In genomic region chrX:151416521-151417048, GRCh38 we compare ENCODE assay signal across 19 cellular contexts. TPM values are rescaled to one million over a fixed set of nuclear protein-coding genes. Genes with fewer than 3 reads are reported as not detected.
DNase-seq lines count a peak whose midpoint lies in the region; ATAC-seq and TF ChIP-seq lines count a peak whose summit lies in the region.
"Had no signal": no experiment of that assay in that cellular context is flagged by ENCODE, and none has a peak within 500 bp of the region (broad histone marks: within the 10 kb centered on the region; RNA-seq: fewer than 3 reads in every experiment).

No MANE protein-coding gene starts in this region.

- no peak for DNase-seq in activated CD4-positive, alpha-beta T cell treated with anti-CD3 and anti-CD28 coated beads for 36 hours
- no peak for DNase-seq in activated CD4-positive, alpha-beta T cell treated with anti-CD3 and anti-CD28 coated beads for 48 hours
- DNase-seq in A172 (ENCODE audit: low spot score): peak; percentile 13
- DNase-seq in GM23338 (ENCODE audit: low spot score): peak; percentile 12
- no peak for DNase-seq in activated naive CD8-positive, alpha-beta T cell treated with anti-CD3 and anti-CD28 coated beads, Interleukin-2, amount 50 U/mL, for 24 hours
- DNase-seq in globus pallidus (ENCODE audit: low spot score): no peak
- DNase-seq in NCI-H1417 treated with DMSO at 0.1 percent for 48 hours (lab: John Stamatoyannopoulos, UW): no peak
- DNase-seq: ACHN; C1 segment of cervical spinal cord; DMS79 treated with DMSO at 0.1 percent for 48 hours; KBM-7; NCI-H1417; NCI-H187 treated with DMSO at 0.1 percent for 48 hours; NCI-H2171; NCI-H526; NK-92 treated with Interleukin-12 subunit alpha and Interleukin-12 subunit beta, amount 100 ng/mL, for 24 hours had no signal

- no peaks in the 10 kb centered on the region for H3K9me2 ChIP-seq in GM23338 (ENCODE audit: insufficient read depth)

- H3K36me3 ChIP-seq in GM23338 (ENCODE audit: insufficient read depth): no peaks in the 10 kb centered on the region

- H2AFZ ChIP-seq in GM23338: no peak overlapping the region

- H3K4me2 ChIP-seq in GM23338: no peak overlapping the region

- peaks cover 6% of the 10 kb centered on the region for H3K36me3 Mint-ChIP-seq in activated CD4-positive, alpha-beta T cell treated with anti-CD3 and anti-CD28 coated beads for 36 hours (ENCODE audit: low read depth)
- no peaks in the 10 kb centered on the region; the same call in 2 of the 3 replicates for H3K36me3 Mint-ChIP-seq in GM23338 (ENCODE audit: low read depth)
- peaks cover 8% of the 10 kb centered on the region for H3K36me3 Mint-ChIP-seq in activated naive CD8-positive, alpha-beta T cell treated with anti-CD3 and anti-CD28 coated beads, Interleukin-2, amount 50 U/mL, for 24 hours (ENCODE audit: low read depth)

- H3K27me3 Mint-ChIP-seq in activated CD4-positive, alpha-beta T cell treated with anti-CD3 and anti-CD28 coated beads for 36 hours: no peaks in the 10 kb centered on the region
- H3K27me3 Mint-ChIP-seq in GM23338 (ENCODE audit: insufficient read depth, low read depth, poor library complexity): no peaks in the 10 kb centered on the region
- H3K27me3 Mint-ChIP-seq in activated naive CD8-positive, alpha-beta T cell treated with anti-CD3 and anti-CD28 coated beads, Interleukin-2, amount 50 U/mL, for 24 hours: no peaks in the 10 kb centered on the region

- CTCF ChIA-PET in activated CD4-positive, alpha-beta T cell treated with anti-CD3 and anti-CD28 coated beads for 36 hours (lab: Charles Lee): no interaction called here

- intact Hi-C loops in activated CD4-positive, alpha-beta T cell treated with anti-CD3 and anti-CD28 coated beads for 36 hours (cut with DNase I, micrococcal nuclease): loop anchor here in 1 of 2 experiments (1.0 kb wide), 1 partner anchor 19 kb away; the partner anchor contains the start of gene VMA21

- no peaks in the 10 kb centered on the region for H3K27me3 ChIP-seq in GM23338 (ENCODE audit: insufficient read depth)

- peaks cover 35% of the 10 kb centered on the region for H3K4me1 Mint-ChIP-seq in activated CD4-positive, alpha-beta T cell treated with anti-CD3 and anti-CD28 coated beads for 36 hours
- H3K4me1 Mint-ChIP-seq in GM23338: peaks cover 28% of the 10 kb centered on the region
- peaks cover 44% of the 10 kb centered on the region for H3K4me1 Mint-ChIP-seq in activated naive CD8-positive, alpha-beta T cell treated with anti-CD3 and anti-CD28 coated beads, Interleukin-2, amount 50 U/mL, for 24 hours

- no peak overlapping the region for H3K4me3 ChIP-seq in GM23338

- no peaks in the 10 kb centered on the region for H3K79me2 ChIP-seq in GM23338 (replicated peaks; ENCODE audit: insufficient read depth)

- H3K9me3 Mint-ChIP-seq in activated CD4-positive, alpha-beta T cell treated with anti-CD3 and anti-CD28 coated beads for 36 hours (ENCODE audit: low read depth): no peaks in the 10 kb centered on the region
- no peaks in the 10 kb centered on the region for H3K9me3 Mint-ChIP-seq in GM23338
- peaks cover 3% of the 10 kb centered on the region for H3K9me3 Mint-ChIP-seq in activated naive CD8-positive, alpha-beta T cell treated with anti-CD3 and anti-CD28 coated beads, Interleukin-2, amount 50 U/mL, for 24 hours

- H3K4me1 ChIP-seq in GM23338 (ENCODE audit: insufficient read depth): no peaks in the 10 kb centered on the region

- TF ChIP-seq CTCF in GM23338 (conservative IDR thresholded peaks at IDR 0.05; ENCODE audit: low read depth in 2 of 2): no peak

- peak; percentile 36 for ATAC-seq in activated CD4-positive, alpha-beta T cell treated with anti-CD3 and anti-CD28 coated beads for 36 hours
- ATAC-seq in GM23338 (no peak), HG02610 (IDR thresholded peaks at IDR 0.05; ENCODE audit: unreplicated experiment) (no peak)
- peak; percentile 79 for ATAC-seq in activated naive CD8-positive, alpha-beta T cell treated with anti-CD3 and anti-CD28 coated beads, Interleukin-2, amount 50 U/mL, for 24 hours
- ATAC-seq: HepG2, Right ventricle myocardium inferior had no signal

- peak overlapping the region; percentile 73 for H3K27ac Mint-ChIP-seq in activated CD4-positive, alpha-beta T cell treated with anti-CD3 and anti-CD28 coated beads for 36 hours
- peak overlapping the region; percentile 53; the same call in 1 of the 2 replicates for H3K27ac Mint-ChIP-seq in GM23338
- peak overlapping the region; percentile 86 for H3K27ac Mint-ChIP-seq in activated naive CD8-positive, alpha-beta T cell treated with anti-CD3 and anti-CD28 coated beads, Interleukin-2, amount 50 U/mL, for 24 hours

- no peaks in the 10 kb centered on the region for H4K20me1 ChIP-seq in GM23338 (replicated peaks; ENCODE audit: insufficient read depth)

- H3K4me3 Mint-ChIP-seq in activated CD4-positive, alpha-beta T cell treated with anti-CD3 and anti-CD28 coated beads for 36 hours: no peak overlapping the region
- no peak overlapping the region for H3K4me3 Mint-ChIP-seq in GM23338
- peak overlapping the region; percentile 8 for H3K4me3 Mint-ChIP-seq in activated naive CD8-positive, alpha-beta T cell treated with anti-CD3 and anti-CD28 coated beads, Interleukin-2, amount 50 U/mL, for 24 hours

- H3F3A ChIP-seq in GM23338 (replicated peaks; ENCODE audit: low read depth): no peaks in the 10 kb centered on the region

- H3K27ac ChIP-seq in GM23338 (ENCODE audit: low read depth): no peak overlapping the region

- POLR2A ChIA-PET in activated CD4-positive, alpha-beta T cell treated with anti-CD3 and anti-CD28 coated beads for 36 hours (lab: Charles Lee): no interaction called here

TF ChIP-seq in GM23338, 12 proteins besides CTCF, POLR2A, EP300 and RAD21 (continues in another document):
- no peak for TF ChIP-seq ZNF331 (CRISPR knock-in tag; IDR thresholded peaks at IDR 0.05; ENCODE audit: low read depth)
- TF ChIP-seq NANOG (IDR thresholded peaks at IDR 0.05; ENCODE audit: borderline replicate concordance): no peak
- no peak for TF ChIP-seq ZNF462 (CRISPR knock-in tag; IDR thresholded peaks at IDR 0.05)
- TF ChIP-seq ZNF114 (CRISPR knock-in tag; IDR thresholded peaks at IDR 0.05): no peak
- no peak for TF ChIP-seq POLR2AphosphoS5 (IDR thresholded peaks at IDR 0.05; ENCODE audit: low read depth)
- TF ChIP-seq STAT1 (IDR thresholded peaks at IDR 0.05; ENCODE audit: unreplicated experiment): no peak
- no peak for TF ChIP-seq JUNB (IDR thresholded peaks at IDR 0.05; ENCODE audit: unreplicated experiment)

RNA-seq across cellular contexts. Expression of gene VMA21, which starts 19.6 kb away (rescaled TPM):
- total RNA-seq in activated CD4-positive, alpha-beta T cell treated with anti-CD3 and anti-CD28 coated beads for 36 hours: 10 to 100 TPM; 42.1 to 43.0 TPM
- 140 and 142 TPM in 2 replicates for total RNA-seq in A172 (2014; rRNA removed; shearing (Covaris generic))
- 90.3 and 102 TPM in 2 replicates for total RNA-seq in GM23338 (2014; rRNA removed; shearing (Covaris generic))
- polyA plus RNA-seq in GM23338 (2016; fragmentation: Nextera tagmentation; extraction: Ambion mirVana): 34.8 and 35.1 TPM in 2 replicates

Comparison
In these comparisons a context has a peak if more than half of its experiments do, and no peak if none do; other contexts are left out.
1. ATAC-seq: peak in activated CD4-positive, alpha-beta T cell treated with anti-CD3 and anti-CD28 coated beads for 36 hours (single experiment) and activated naive CD8-positive, alpha-beta T cell treated with anti-CD3 and anti-CD28 coated beads, Interleukin-2, amount 50 U/mL, for 24 hours (single experiment); none in GM23338 (single experiment) and HG02610 (single experiment).
2. DNase-seq: peak in A172 (single experiment) and GM23338 (single experiment); none in activated CD4-positive, alpha-beta T cell treated with anti-CD3 and anti-CD28 coated beads for 36 hours (single experiment), activated CD4-positive, alpha-beta T cell treated with anti-CD3 and anti-CD28 coated beads for 48 hours (single experiment), activated naive CD8-positive, alpha-beta T cell treated with anti-CD3 and anti-CD28 coated beads, Interleukin-2, amount 50 U/mL, for 24 hours (single experiment), globus pallidus (single experiment) and NCI-H1417 treated with DMSO at 0.1 percent for 48 hours (single experiment).
3. Peak in every context shown above with its lines, with median percentiles within 50 percentile points of each other: H3K27ac Mint-ChIP-seq.